ENCODE assay signal across 7 cellular contexts in the genomic region with DNA sequence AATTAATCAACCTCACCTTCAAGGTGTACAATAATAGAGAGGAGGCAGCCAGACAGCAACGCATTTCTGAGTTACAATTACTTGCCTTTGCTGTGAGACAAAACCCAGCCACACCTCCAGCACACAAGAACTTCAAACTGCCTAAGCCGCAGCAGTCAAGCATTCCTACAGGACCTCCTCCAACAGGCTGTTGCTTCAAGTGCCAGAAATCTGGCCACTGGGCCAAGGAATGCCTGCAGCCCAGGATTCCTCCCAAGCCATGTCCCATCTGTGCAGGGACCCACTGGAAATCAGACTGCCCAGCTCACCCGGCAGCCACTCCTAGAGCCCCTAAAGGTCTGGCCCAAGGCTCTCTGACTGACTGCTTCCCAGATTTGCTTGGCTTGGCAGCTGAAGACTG. TPM values are rescaled to one million over a fixed set of nuclear protein-coding genes. Genes with fewer than 3 reads are reported as not detected.
"Had no signal": no experiment of that assay in that cellular context is flagged by ENCODE, and none has a peak within 500 bp of the region (broad histone marks: within the 10 kb centered on the region; RNA-seq: fewer than 3 reads in every experiment).

No MANE protein-coding gene starts in this region.

RNA-seq across cellular contexts. Expression of a gene that starts 38.0 kb away (rescaled TPM):
- total RNA-seq: activated CD8-positive, alpha-beta T cell treated with anti-CD3 and anti-CD28 coated beads for 36 hours; activated T-helper 2 cell treated with anti-CD3 and anti-CD28 coated beads, Interferon-gamma antibody, Interleukin-2, Interleukin-4, amounts not matched to agents 10 μg/mL and 5 μg/mL and 100 μg/mL, durations not matched to agents 14 hours and 24 hours and 36 hours; adrenal gland; body of pancreas; MCF 10A; PC-3; SK-MEL-5 had no signal
